ENCODE assay signal across 13 cellular contexts in genomic region chr17:3447625-3448024, GRCh38. TPM values are rescaled to one million over a fixed set of nuclear protein-coding genes. Genes with fewer than 3 reads are reported as not detected.
DNase-seq lines count a peak whose midpoint lies in the region; ATAC-seq and TF ChIP-seq lines count a peak whose summit lies in the region.
"Had no signal": no experiment of that assay in that cellular context is flagged by ENCODE, and none has a peak within 500 bp of the region (broad histone marks: within the 10 kb centered on the region; RNA-seq: fewer than 3 reads in every experiment).

No MANE protein-coding gene starts in this region.

- H3K27ac ChIP-seq in mammary epithelial cell (ENCODE audit: insufficient read depth, low read depth, low read length) = no peak overlapping the region
- no peak overlapping the region for H3K27ac ChIP-seq in neural progenitor cell
- H3K27ac ChIP-seq: HL-60, left lung had no signal

- no peaks in the 10 kb centered on the region for H3K4me1 Mint-ChIP-seq in neural progenitor cell
- no peaks in the 10 kb centered on the region for H3K4me1 Mint-ChIP-seq in chondrocyte (ENCODE audit: low read depth)

- TF ChIP-seq CTCF in LNCaP clone FGC (IDR thresholded peaks at IDR 0.05; ENCODE audit: control insufficient read depth, extremely low read depth, insufficient read depth) = peak; percentile 46
- TF ChIP-seq CTCF in mammary epithelial cell (conservative IDR thresholded peaks at IDR 0.05 in 1 of 2, IDR thresholded peaks at IDR 0.05 in 1 of 2; ENCODE audit: extremely low read depth in 1 of 2, insufficient read depth in 1 of 2, low read depth in 1 of 2, low read length in 2 of 2) = peak; percentile 4 to 29
- peak; percentile 46 for TF ChIP-seq CTCF in neural progenitor cell (IDR thresholded peaks at IDR 0.05)
- no peak for TF ChIP-seq CTCF in chondrocyte (IDR thresholded peaks at IDR 0.05)

- intact Hi-C loops in mammary epithelial cell (cut with micrococcal nuclease) = no loop called here

- H3K27me3 ChIP-seq in mammary epithelial cell (ENCODE audit: insufficient read depth, low read length) (no peaks in the 10 kb centered on the region), neural progenitor cell (no peaks in the 10 kb centered on the region)
- H3K27me3 ChIP-seq: left lung had no signal

- no peak overlapping the region for H2AFZ ChIP-seq in mammary epithelial cell (ENCODE audit: low read depth, low read length)
- H2AFZ ChIP-seq in neural progenitor cell (replicated peaks) = no peak overlapping the region

- H3F3A ChIP-seq in neural progenitor cell (ENCODE audit: low read depth) = no peaks in the 10 kb centered on the region

- H3K4me3 Mint-ChIP-seq in neural progenitor cell (no peak overlapping the region), chondrocyte (ENCODE audit: unreplicated experiment) (no peak overlapping the region)

- H3K27ac Mint-ChIP-seq in neural progenitor cell (no peak overlapping the region), chondrocyte (ENCODE audit: unreplicated experiment) (no peak overlapping the region)

- CTCF ChIA-PET in mammary epithelial cell (lab: Charles Lee; ENCODE audit: low non-redundant PET) = no interaction called here

- no peaks in the 10 kb centered on the region for H3K27me3 Mint-ChIP-seq in neural progenitor cell (ENCODE audit: insufficient read depth, low read depth)
- H3K27me3 Mint-ChIP-seq in chondrocyte (ENCODE audit: low read depth) = peaks cover 4% of the 10 kb centered on the region

- DNase-seq in NCI-H748 (lab: John Stamatoyannopoulos, UW; ENCODE audit: unreplicated experiment) = peak; percentile 31
- DNase-seq in NCI-H748 treated with DMSO at 0.1 percent for 48 hours (lab: John Stamatoyannopoulos, UW) = no peak
- no peak for DNase-seq in LNCaP clone FGC (ENCODE audit: low read depth)
- DNase-seq in mammary epithelial cell = peak; percentile 20
- peak; percentile 34 for DNase-seq in neural progenitor cell (ENCODE audit: low spot score)
- no peak for DNase-seq in chondrocyte (ENCODE audit: low spot score)
- DNase-seq: left lung, NCI-H2227 treated with DMSO at 0.1 percent for 48 hours, retina had no signal

- H3K4me2 ChIP-seq in mammary epithelial cell (ENCODE audit: insufficient read depth, low read depth, low read length) (no peak overlapping the region), neural progenitor cell (no peak overlapping the region)

- H3K4me1 ChIP-seq in mammary epithelial cell (ENCODE audit: insufficient read depth, low read length) (no peaks in the 10 kb centered on the region), neural progenitor cell (no peaks in the 10 kb centered on the region)
- H3K4me1 ChIP-seq: left lung had no signal

- H4K20me1 ChIP-seq in mammary epithelial cell (ENCODE audit: insufficient read depth, low read length) (no peaks in the 10 kb centered on the region), neural progenitor cell (ENCODE audit: low read depth) (no peaks in the 10 kb centered on the region)

- H3K79me2 ChIP-seq in mammary epithelial cell (ENCODE audit: insufficient read depth, low read length) = no peaks in the 10 kb centered on the region
- H3K79me2 ChIP-seq in neural progenitor cell (ENCODE audit: low read depth) = no peaks in the 10 kb centered on the region

- WGBS in mammary epithelial cell (ENCODE audit: low coverage, missing lambda C conversion rate) = 62% methylated on average over 2 of the region's 2 CpGs

- BruUV-seq in mammary epithelial cell (replicated peaks; lab: Mats Ljungman, UMichigan) = no TSS peak

- no peaks in the 10 kb centered on the region for H3K9me3 Mint-ChIP-seq in neural progenitor cell
- H3K9me3 Mint-ChIP-seq in chondrocyte (ENCODE audit: low read depth) = peaks cover 2% of the 10 kb centered on the region

- H3K9ac ChIP-seq in mammary epithelial cell (ENCODE audit: insufficient read depth, low read length) (no peak overlapping the region), neural progenitor cell (no peak overlapping the region)

- H3K9me3 ChIP-seq in mammary epithelial cell (replicated peaks; ENCODE audit: insufficient read depth, low read length) = no peaks in the 10 kb centered on the region
- H3K9me3 ChIP-seq in neural progenitor cell (ENCODE audit: low read depth) = no peaks in the 10 kb centered on the region
- H3K9me3 ChIP-seq: left lung had no signal

- H3K36me3 Mint-ChIP-seq in neural progenitor cell (no peaks in the 10 kb centered on the region), chondrocyte (ENCODE audit: low read depth) (no peaks in the 10 kb centered on the region)

- H3K4me3 ChIP-seq in LNCaP clone FGC (ENCODE audit: low read depth, low read length) = no peak overlapping the region
- H3K4me3 ChIP-seq in mammary epithelial cell (replicated peaks in 1 of 3; ENCODE audit: insufficient read depth in 1 of 3, low read depth in 2 of 3, low read length in 3 of 3) = no peak overlapping the region
- H3K4me3 ChIP-seq in neural progenitor cell = no peak overlapping the region
- H3K4me3 ChIP-seq: left lung had no signal

- no peak for ATAC-seq in HG03108 (IDR thresholded peaks at IDR 0.05; ENCODE audit: unreplicated experiment)
- ATAC-seq in GM21576 (IDR thresholded peaks at IDR 0.05; ENCODE audit: unreplicated experiment) = no peak
- ATAC-seq: left lung had no signal

- in situ Hi-C loops in mammary epithelial cell (cut with MboI; ENCODE audit: low sequenced_read_pairs in 2 of 2) = no loop called here

- H3K36me3 ChIP-seq in mammary epithelial cell (ENCODE audit: insufficient read depth, low read length) (no peaks in the 10 kb centered on the region), neural progenitor cell (no peaks in the 10 kb centered on the region)
- H3K36me3 ChIP-seq: left lung had no signal

- dilution Hi-C loops in mammary epithelial cell (cut with HindIII; ENCODE audit: low sequenced_read_pairs) = no loop called here

RNA-seq across cellular contexts. Expression of gene OR1E2, which starts 14.0 kb away (rescaled TPM):
- total RNA-seq in mammary epithelial cell (not detected), neural progenitor cell (ENCODE audit: low replicate concordance) (not detected in 2 replicates), chondrocyte (not detected in 3 replicates)
- not detected for polyA plus RNA-seq in mammary epithelial cell
- not detected for polyA minus RNA-seq in mammary epithelial cell
- total RNA-seq: left lung had no signal
- polyA plus RNA-seq: AG04450 had no signal

RNA-seq across cellular contexts. Expression of gene SPATA22, which starts 24.0 kb away (rescaled TPM):
- total RNA-seq in mammary epithelial cell (under 1 TPM in 1 of 2 donors, not detected in 1; 0.33 TPM), neural progenitor cell (ENCODE audit: low replicate concordance) (not detected in 2 replicates), chondrocyte (not detected in 3 replicates)
- not detected for polyA plus RNA-seq in mammary epithelial cell
- polyA minus RNA-seq in mammary epithelial cell = not detected
- polyA plus RNA-seq: AG04450 had no signal

RNA-seq across cellular contexts. Expression of gene ASPA, which starts 28.2 kb away (rescaled TPM):
- under 1 TPM; 0.33 to 0.59 TPM for total RNA-seq in mammary epithelial cell
- polyA plus RNA-seq in mammary epithelial cell = 0.09 TPM
- not detected for polyA minus RNA-seq in mammary epithelial cell
- not detected in 2 replicates for total RNA-seq in neural progenitor cell (ENCODE audit: low replicate concordance)
- total RNA-seq in chondrocyte = not detected in 3 replicates

RNA-seq across cellular contexts. Expression of gene OR3A3, which starts 36.5 kb away (rescaled TPM):
- total RNA-seq in mammary epithelial cell (not detected), neural progenitor cell (ENCODE audit: low replicate concordance) (not detected in 2 replicates), chondrocyte (not detected in 3 replicates)
- polyA plus RNA-seq in mammary epithelial cell = not detected
- polyA minus RNA-seq in mammary epithelial cell = not detected
- total RNA-seq: left lung had no signal
- polyA plus RNA-seq: AG04450 had no signal

RNA-seq across cellular contexts. Expression of gene OR1E1, which starts 49.4 kb away (rescaled TPM):
- total RNA-seq in mammary epithelial cell (not detected), neural progenitor cell (ENCODE audit: low replicate concordance) (not detected in 2 replicates), chondrocyte (not detected in 3 replicates)
- not detected for polyA plus RNA-seq in mammary epithelial cell
- polyA minus RNA-seq in mammary epithelial cell = not detected
- total RNA-seq: left lung had no signal
- polyA plus RNA-seq: AG04450 had no signal

Comparison
In these comparisons a context has a peak if more than half of its experiments do, and no peak if none do; other contexts are left out.
1. DNase-seq: peak in NCI-H748 (single experiment), mammary epithelial cell (single experiment) and neural progenitor cell (single experiment); none in NCI-H748 treated with DMSO at 0.1 percent for 48 hours (single experiment), LNCaP clone FGC (single experiment) and chondrocyte (single experiment).